ENCODE assay signal across 8 cellular contexts in the genomic region with DNA sequence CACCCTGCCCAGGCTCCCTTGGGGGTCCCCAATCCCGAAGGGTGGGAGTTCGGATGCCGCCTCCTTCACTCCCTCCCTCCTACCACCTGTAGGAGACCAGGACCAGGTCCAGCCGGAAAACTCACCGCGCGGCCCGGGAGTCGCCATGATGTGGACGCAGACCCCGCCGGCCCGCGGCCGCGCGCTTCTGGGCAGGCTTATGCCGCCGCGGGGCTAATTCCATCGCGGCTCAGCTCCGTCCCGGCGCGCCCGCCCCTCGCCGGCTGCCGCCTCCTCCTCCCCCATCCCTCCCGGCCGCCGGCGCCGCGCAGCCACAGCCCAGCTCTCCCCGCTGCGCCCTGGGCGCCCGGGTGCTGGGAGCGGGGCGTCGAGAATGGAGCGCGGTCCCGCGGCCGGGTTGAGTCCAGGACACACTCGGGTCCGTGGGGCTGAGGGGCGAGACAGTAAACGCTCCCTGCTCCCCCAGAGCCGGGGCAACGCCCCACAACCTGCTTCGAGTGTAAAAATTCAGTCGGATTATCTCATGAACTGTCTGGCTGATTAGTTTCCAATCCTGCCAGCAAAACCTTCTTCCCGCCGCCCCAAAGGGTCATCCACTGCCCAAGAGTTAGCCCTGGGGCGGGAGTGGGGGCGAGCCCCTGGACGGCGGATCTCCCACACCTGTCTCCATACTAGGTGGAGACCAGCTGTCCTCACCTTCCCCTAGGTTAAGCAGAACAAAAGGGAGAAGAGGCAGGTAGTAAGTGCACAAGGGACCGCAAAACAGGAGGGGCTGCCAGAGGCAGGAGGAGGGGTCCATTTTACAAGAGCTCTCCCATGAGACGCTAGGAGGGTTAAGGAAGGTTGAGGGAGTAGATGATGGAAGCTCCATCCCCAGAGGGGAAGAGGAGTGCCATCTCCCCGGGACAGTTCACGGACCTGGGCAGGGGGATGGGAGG. TPM values are rescaled to one million over a fixed set of nuclear protein-coding genes. Genes with fewer than 3 reads are reported as not detected.
DNase-seq lines count a peak whose midpoint lies in the region; ATAC-seq and TF ChIP-seq lines count a peak whose summit lies in the region.

A gene (minus strand): TSS at position 189 of the 938 bp plus-strand sequence. CDS start 42 bp downstream, at position 147.

- H3K9me3 ChIP-seq in osteoblast (ENCODE audit: low read depth, low read length): no peaks in the 10 kb centered on the region

- H3K4me1 Mint-ChIP-seq in Calu3 (ENCODE audit: low read depth, unreplicated experiment): no peaks in the 10 kb centered on the region

- no peaks in the 10 kb centered on the region for H4K20me1 ChIP-seq in osteoblast (ENCODE audit: insufficient read depth, low read length)

- H3K27me3 ChIP-seq in osteoblast (ENCODE audit: insufficient read depth, low read length): peaks cover 44% of the 10 kb centered on the region

- H3K27me3 Mint-ChIP-seq in Calu3 (ENCODE audit: unreplicated experiment): peaks cover 100% of the 10 kb centered on the region

- H3K4me3 ChIP-seq in foreskin fibroblast (ENCODE audit: low read depth in 1 of 2, low read length in 2 of 2): peak within 1 kb of the TSS; percentile 42 to 49
- H3K4me3 ChIP-seq in osteoblast (ENCODE audit: insufficient read depth, low read length): peak within 1 kb of the TSS; percentile 43

- no TSS peak for BruUV-seq in Calu3 (replicated peaks; lab: Mats Ljungman, UMichigan)

- H3K4me3 Mint-ChIP-seq in Calu3 (ENCODE audit: low read depth, unreplicated experiment): peak within 1 kb of the TSS; percentile 54

- ATAC-seq in GM18861 (IDR thresholded peaks at IDR 0.05; ENCODE audit: unreplicated experiment) (no peak), HG03520 (IDR thresholded peaks at IDR 0.05; ENCODE audit: unreplicated experiment) (no peak)

- DNase-seq in Calu3 (peak; percentile 20), NCI-H82 (lab: John Stamatoyannopoulos, UW) (peak; percentile 87), foreskin fibroblast (peak; percentile 1 to 53), osteoblast (ENCODE audit: insufficient read length, low spot score, missing footprints) (no peak), SW 1271 (lab: John Stamatoyannopoulos, UW) (no peak)
- DNase-seq in activated naive CD4-positive, alpha-beta T cell treated with Interleukin-2 at 50 U/mL for 16 hours: no peak

- H3K4me2 ChIP-seq in osteoblast (ENCODE audit: insufficient read depth, low read length): peak within 1 kb of the TSS; percentile 43

- no peak within 1 kb of the TSS for H3K27ac Mint-ChIP-seq in Calu3 (ENCODE audit: unreplicated experiment)

- TF ChIP-seq CTCF in Calu3 (IDR thresholded peaks at IDR 0.05; ENCODE audit: unreplicated experiment) (no peak), foreskin fibroblast (IDR thresholded peaks at IDR 0.05; ENCODE audit: low read depth, low read length) (no peak), osteoblast (IDR thresholded peaks at IDR 0.05; ENCODE audit: extremely low read depth, low read depth, low read length) (no peak)

- intact Hi-C loops in Calu3 (cut with micrococcal nuclease; ENCODE audit: unreplicated experiment): no loop called here

- H3K27ac ChIP-seq in osteoblast (ENCODE audit: low read depth, low read length): no peak within 1 kb of the TSS

- no peaks in the 10 kb centered on the region for H3K4me1 ChIP-seq in osteoblast (ENCODE audit: insufficient read depth, low read length)

- no peak within 1 kb of the TSS for H2AFZ ChIP-seq in osteoblast (ENCODE audit: low read length)

- no peaks in the 10 kb centered on the region for H3K36me3 ChIP-seq in osteoblast (ENCODE audit: insufficient read depth, low read length)

- CTCF ChIA-PET in Calu3 (lab: Charles Lee): no interaction called here

- no peaks in the 10 kb centered on the region for H3K9me3 Mint-ChIP-seq in Calu3 (ENCODE audit: low read depth, unreplicated experiment)

- H3K79me2 ChIP-seq in osteoblast (ENCODE audit: insufficient read depth, low read length): no peaks in the 10 kb centered on the region

- H3K36me3 Mint-ChIP-seq in Calu3 (ENCODE audit: insufficient read depth, unreplicated experiment): no peaks in the 10 kb centered on the region

RNA-seq across cellular contexts. Expression of the gene that starts here (rescaled TPM):
- not detected in 2 replicates for total RNA-seq in Calu3 (2022)
- under 0.01 and 0.29 TPM in 2 replicates for total RNA-seq in osteoblast

Comparison
In these comparisons a context has a peak if more than half of its experiments do, and no peak if none do; other contexts are left out.
1. Peak in DNase-seq in Calu3; RNA of the gene not detected or under 1 TPM.
2. DNase-seq: peak in NCI-H82 (single experiment) and foreskin fibroblast (2 of 2); none in osteoblast (single experiment), SW 1271 (0 of 2) and activated naive CD4-positive, alpha-beta T cell treated with Interleukin-2 at 50 U/mL for 16 hours (single experiment).